In the genomic region with DNA sequence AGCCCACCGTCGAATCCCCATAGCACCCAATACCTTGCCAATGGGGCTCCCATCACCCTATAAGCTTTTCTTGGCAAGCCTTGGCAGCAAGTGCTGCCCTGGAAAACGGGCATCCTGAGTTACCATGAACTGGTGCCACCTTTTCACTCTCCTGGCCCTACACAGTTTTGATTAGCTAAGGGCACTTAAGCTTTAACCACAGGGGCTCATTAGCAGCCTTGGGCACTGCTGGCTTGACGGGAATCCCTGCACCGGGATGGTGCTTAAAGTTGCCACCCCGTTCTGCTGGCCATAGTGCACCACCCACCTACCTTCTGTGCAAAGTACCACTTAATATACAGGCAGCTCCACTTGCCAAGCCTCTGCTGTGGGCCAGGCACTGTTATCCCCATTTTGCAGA, we compare ENCODE assay signal across 19 cellular contexts. TPM values are rescaled to one million over a fixed set of nuclear protein-coding genes. Genes with fewer than 3 reads are reported as not detected.
DNase-seq lines count a peak whose midpoint lies in the region; TF ChIP-seq lines count a peak whose summit lies in the region.
"Had no signal": no experiment of that assay in that cellular context is flagged by ENCODE, and none has a peak within 500 bp of the region (broad histone marks: within the 10 kb centered on the region; RNA-seq: fewer than 3 reads in every experiment).

No MANE protein-coding gene starts in this region.

- H3K4me1 ChIP-seq in osteoblast (ENCODE audit: insufficient read depth, low read length): no peaks in the 10 kb centered on the region
- H3K4me1 ChIP-seq: A549, Caco-2, HAP-1 had no signal

- no peak for TF ChIP-seq CTCF in osteoblast (IDR thresholded peaks at IDR 0.05; ENCODE audit: extremely low read depth, low read depth, low read length)

- peak; percentile 12 for DNase-seq in NCI-H2029 (lab: John Stamatoyannopoulos, UW)
- DNase-seq in NCI-H2029 treated with DMSO at 0.1 percent for 48 hours (lab: John Stamatoyannopoulos, UW): no peak
- DNase-seq in activated effector memory CD4-positive, alpha-beta T cell treated with anti-CD3 and anti-CD28 coated beads, Interleukin-2, amount 50 U/mL, for 16 hours: peak; percentile 30
- DNase-seq in activated effector memory CD4-positive, alpha-beta T cell treated with Interleukin-2 at 50 U/mL for 16 hours: no peak
- peak; percentile 73 for DNase-seq in osteoblast (ENCODE audit: insufficient read length, low spot score, missing footprints)
- DNase-seq in DMS53 treated with DMSO at 0.1 percent for 48 hours (lab: John Stamatoyannopoulos, UW; ENCODE audit: unreplicated experiment): no peak
- no peak for DNase-seq in H4 (ENCODE audit: low spot score)
- DNase-seq: AML-193; Caco-2; CD4-positive, alpha-beta T cell; DND-41; EL had no signal

- no peaks in the 10 kb centered on the region for H3K36me3 ChIP-seq in osteoblast (ENCODE audit: insufficient read depth, low read length)
- H3K36me3 ChIP-seq: HAP-1 had no signal

- no peak overlapping the region for H3K27ac ChIP-seq in osteoblast (ENCODE audit: low read depth, low read length)
- H3K27ac ChIP-seq: 22Rv1, A549, C4-2B had no signal

- no peaks in the 10 kb centered on the region for H4K20me1 ChIP-seq in osteoblast (ENCODE audit: insufficient read depth, low read length)

- peaks cover 2% of the 10 kb centered on the region for H3K27me3 ChIP-seq in osteoblast (ENCODE audit: insufficient read depth, low read length)

- H3K4me3 ChIP-seq in osteoblast (ENCODE audit: insufficient read depth, low read length): no peak overlapping the region
- H3K4me3 ChIP-seq: A549, GM12878, HAP-1 had no signal

- H3K9me3 ChIP-seq in osteoblast (ENCODE audit: low read depth, low read length): no peaks in the 10 kb centered on the region
- H3K9me3 ChIP-seq: A549, Caco-2, HAP-1 had no signal

- H3K79me2 ChIP-seq in osteoblast (ENCODE audit: insufficient read depth, low read length): no peaks in the 10 kb centered on the region

- H2AFZ ChIP-seq in osteoblast (ENCODE audit: low read length): no peak overlapping the region

- H3K4me2 ChIP-seq in osteoblast (ENCODE audit: insufficient read depth, low read length): no peak overlapping the region
- H3K4me2 ChIP-seq: A549 had no signal

RNA-seq across cellular contexts. Expression of a gene that starts 13.7 kb away (rescaled TPM):
- total RNA-seq in osteoblast: 6.2 and 7.4 TPM in 2 replicates
- total RNA-seq in H4 (2014; rRNA removed; shearing (Covaris generic)): 6.1 and 7.0 TPM in 2 replicates
- total RNA-seq: CD4-positive, alpha-beta T cell had no signal

RNA-seq across cellular contexts. Expression of a gene that starts 34.9 kb away (rescaled TPM):
- total RNA-seq in osteoblast: 19.7 and 27.9 TPM in 2 replicates
- 47.8 and 52.9 TPM in 2 replicates for total RNA-seq in H4 (2014; rRNA removed; shearing (Covaris generic))

RNA-seq across cellular contexts. Expression of a gene that starts 50.5 kb away (rescaled TPM):
- total RNA-seq in osteoblast: not detected in 2 replicates
- total RNA-seq in H4 (2014; rRNA removed; shearing (Covaris generic)): not detected in 2 replicates
- total RNA-seq: G401, HepG2 had no signal

Comparison
In these comparisons a context has a peak if more than half of its experiments do, and no peak if none do; other contexts are left out.
1. DNase-seq: peak in NCI-H2029 (single experiment), activated effector memory CD4-positive, alpha-beta T cell treated with anti-CD3 and anti-CD28 coated beads, Interleukin-2, amount 50 U/mL, for 16 hours (single experiment) and osteoblast (single experiment); none in NCI-H2029 treated with DMSO at 0.1 percent for 48 hours (single experiment), activated effector memory CD4-positive, alpha-beta T cell treated with Interleukin-2 at 50 U/mL for 16 hours (single experiment), DMS53 treated with DMSO at 0.1 percent for 48 hours (single experiment) and H4 (single experiment).